8 cellular contexts compared by ENCODE assay signal in genomic region chr16:59192551-59193199, GRCh38.
DNase-seq lines count a peak whose midpoint lies in the region; ATAC-seq and TF ChIP-seq lines count a peak whose summit lies in the region.

No MANE protein-coding gene starts in this region.

- no peak overlapping the region for H2BK15ac ChIP-seq in mesendoderm (replicated peaks; ENCODE audit: low read depth)

- no peak overlapping the region for H3K9ac ChIP-seq in mesendoderm (ENCODE audit: low read length)

- DNase-seq in NOMO-1 treated with DMSO at 0.1 percent for 48 hours (lab: John Stamatoyannopoulos, UW; ENCODE audit: unreplicated experiment), result peak; percentile 51
- DNase-seq in NOMO-1 treated with dmso at 0.1 percent for 144 hours (lab: John Stamatoyannopoulos, UW; ENCODE audit: unreplicated experiment), result no peak
- peak in 1 of 2 experiments; percentile 54 for DNase-seq in HL-60 (ENCODE audit: low read depth in 1 of 2, low spot score in 1 of 2)
- DNase-seq in activated CD4-positive, alpha-beta T cell treated with anti-CD3 and anti-CD28 coated beads, Interleukin-2, amount 50 U/mL, for 48 hours, result peak; percentile 2 to 14
- DNase-seq in mesendoderm, result peak; percentile 65
- DNase-seq in Peyer's patch, result no peak

- H3K4me1 ChIP-seq in mesendoderm (ENCODE audit: control insufficient read depth, low read depth, low read length) (no peaks in the 10 kb centered on the region), Peyer's patch (no peaks in the 10 kb centered on the region)

- no peak overlapping the region for H3K27ac ChIP-seq in HL-60 (replicated peaks)
- no peak overlapping the region for H3K27ac ChIP-seq in mesendoderm (ENCODE audit: low read depth, low read length)
- no peak overlapping the region for H3K27ac ChIP-seq in Peyer's patch

- TF ChIP-seq CTCF in HL-60 (IDR thresholded peaks at IDR 0.05; ENCODE audit: insufficient read depth, low read length), result peak; percentile 53
- TF ChIP-seq CTCF in Peyer's patch (IDR thresholded peaks at IDR 0.05), result no peak

- no CpG with 5 or more reads among the region's 6 CpGs for WGBS in mesendoderm (ENCODE audit: extremely low coverage, insufficient coverage, low lambda C conversion rate)

- H3K18ac ChIP-seq in mesendoderm (ENCODE audit: low read length), result no peak overlapping the region

- H2BK5ac ChIP-seq in mesendoderm (ENCODE audit: low read length), result no peak overlapping the region

- ATAC-seq in activated CD4-positive, CD25-positive, alpha-beta regulatory T cell treated with anti-CD3 and anti-CD28 coated beads, Interleukin-2, amount 50 U/mL, for 24 hours, result no peak
- ATAC-seq in GM19023 (IDR thresholded peaks at IDR 0.05; ENCODE audit: unreplicated experiment), result no peak

- TF ChIP-seq POLR2A in Peyer's patch (IDR thresholded peaks at IDR 0.05), result no peak

- H3K4me2 ChIP-seq in mesendoderm (ENCODE audit: low read length), result no peak overlapping the region

- H3K4ac ChIP-seq in mesendoderm (ENCODE audit: low read depth, low read length), result no peak overlapping the region

- H3K27me3 ChIP-seq in HL-60 (ENCODE audit: insufficient read depth, poor library complexity, severe bottlenecking) (no peaks in the 10 kb centered on the region), mesendoderm (ENCODE audit: insufficient read depth, low read length, poor library complexity) (no peaks in the 10 kb centered on the region), Peyer's patch (no peaks in the 10 kb centered on the region)

- H4K8ac ChIP-seq in mesendoderm (ENCODE audit: low read depth, low read length), result no peak overlapping the region

- H3K4me3 ChIP-seq in HL-60 (replicated peaks; ENCODE audit: insufficient read depth, low read length) (no peak overlapping the region), mesendoderm (ENCODE audit: low read length) (no peak overlapping the region), Peyer's patch (no peak overlapping the region)

- no peaks in the 10 kb centered on the region for H3K79me2 ChIP-seq in mesendoderm (ENCODE audit: control insufficient read depth, insufficient read depth, low read length)

- H4K5ac ChIP-seq in mesendoderm (ENCODE audit: low read length), result no peak overlapping the region

- no peak overlapping the region for H3K56ac ChIP-seq in mesendoderm (ENCODE audit: low read length)

- H3K36me3 ChIP-seq in mesendoderm (ENCODE audit: control insufficient read depth, insufficient read depth, low read length) (no peaks in the 10 kb centered on the region), Peyer's patch (no peaks in the 10 kb centered on the region)

- no peak overlapping the region for H3K23ac ChIP-seq in mesendoderm (ENCODE audit: low read length)

- no peak overlapping the region for H2BK120ac ChIP-seq in mesendoderm (ENCODE audit: low read depth, low read length)

- no peaks in the 10 kb centered on the region for H3K9me3 ChIP-seq in Peyer's patch

- no peak overlapping the region for H2AK5ac ChIP-seq in mesendoderm (ENCODE audit: low read length)

- H3K79me1 ChIP-seq in mesendoderm (ENCODE audit: low read length), result no peaks in the 10 kb centered on the region

Comparison
In these comparisons a context has a peak if more than half of its experiments do, and no peak if none do; other contexts are left out.
1. DNase-seq: peak in NOMO-1 treated with DMSO at 0.1 percent for 48 hours (single experiment), activated CD4-positive, alpha-beta T cell treated with anti-CD3 and anti-CD28 coated beads, Interleukin-2, amount 50 U/mL, for 48 hours (2 of 2) and mesendoderm (single experiment); none in NOMO-1 treated with dmso at 0.1 percent for 144 hours (single experiment) and Peyer's patch (0 of 3).